8 cellular contexts compared by ENCODE assay signal in genomic region chr17:79789943-79790804, GRCh38. TPM values are rescaled to one million over a fixed set of nuclear protein-coding genes. Genes with fewer than 3 reads are reported as not detected.
DNase-seq lines count a peak whose midpoint lies in the region; ATAC-seq, FAIRE-seq and TF ChIP-seq lines count a peak whose summit lies in the region.

No MANE protein-coding gene starts in this region.

- DNase-seq in DMS53 (lab: John Stamatoyannopoulos, UW), result peak; percentile 63
- no peak for DNase-seq in DMS53 treated with DMSO at 0.1 percent for 48 hours (lab: John Stamatoyannopoulos, UW; ENCODE audit: unreplicated experiment)
- peak; percentile 79 for DNase-seq in Karpas-422
- DNase-seq in mammary epithelial cell, result no peak
- no peak for DNase-seq in HepG2 (ENCODE audit: low spot score)
- DNase-seq in upper lobe of right lung, result peak; percentile 79
- no peak for DNase-seq in NCI-H1694 (lab: John Stamatoyannopoulos, UW)

- TF ChIP-seq CTCF in mammary epithelial cell (conservative IDR thresholded peaks at IDR 0.05 in 1 of 2, IDR thresholded peaks at IDR 0.05 in 1 of 2; ENCODE audit: extremely low read depth in 1 of 2, insufficient read depth in 1 of 2, low read depth in 1 of 2, low read length in 2 of 2) (peak; percentile 31 to 62), HepG2 (CRISPR knock-in tag; IDR thresholded peaks at IDR 0.05) (peak; percentile 83), upper lobe of right lung (IDR thresholded peaks at IDR 0.05) (peak; percentile 80)

- no peak overlapping the region for H3K4me3 ChIP-seq in Karpas-422 (ENCODE audit: low read length)
- H3K4me3 ChIP-seq in mammary epithelial cell (replicated peaks in 1 of 3; ENCODE audit: insufficient read depth in 1 of 3, low read depth in 2 of 3, low read length in 3 of 3), result peak overlapping the region in 2 of 3 experiments; percentile 12 to 19
- H3K4me3 ChIP-seq in HepG2 (replicated peaks in 1 of 3; ENCODE audit: insufficient read depth in 1 of 3, low read depth in 2 of 3, low read length in 3 of 3), result peak overlapping the region; percentile 22 to 67 (median 48); a peak in 4 of 6 replicates
- H3K4me3 ChIP-seq in upper lobe of right lung, result no peak overlapping the region

- H3K27me3 ChIP-seq in Karpas-422 (ENCODE audit: low read length) (no peaks in the 10 kb centered on the region), mammary epithelial cell (ENCODE audit: insufficient read depth, low read length) (peaks cover 24% of the 10 kb centered on the region), HepG2 (ENCODE audit: control insufficient read depth in 1 of 2, insufficient read depth in 2 of 2, low read length in 2 of 2) (peaks cover 18 to 48% of the 10 kb centered on the region in 2 experiments), upper lobe of right lung (peaks cover 79% of the 10 kb centered on the region)

- TF ChIP-seq RAD21 in HepG2 (CRISPR knock-in tag; IDR thresholded peaks at IDR 0.05), result peak; percentile 98

- H4K20me1 ChIP-seq in Karpas-422 (ENCODE audit: insufficient read depth, low read depth, low read length) (peaks cover 9% of the 10 kb centered on the region), mammary epithelial cell (ENCODE audit: insufficient read depth, low read length) (no peaks in the 10 kb centered on the region), HepG2 (ENCODE audit: insufficient read depth, low read length) (peaks cover 5% of the 10 kb centered on the region; the same call in 1 of the 2 replicates)

- FAIRE-seq in HepG2 (lab: Jason Lieb, UNC), result no peak

- BruUV-seq in mammary epithelial cell (replicated peaks; lab: Mats Ljungman, UMichigan), result no TSS peak
- no TSS peak for BruUV-seq in HepG2 (replicated peaks; lab: Mats Ljungman, UMichigan)

- H2AFZ ChIP-seq in Karpas-422 (ENCODE audit: low read length) (no peak overlapping the region), mammary epithelial cell (ENCODE audit: low read depth, low read length) (peak overlapping the region; percentile 79), HepG2 (ENCODE audit: low read length) (no peak overlapping the region)

- POLR2A ChIA-PET in HepG2 (lab: Yijun Ruan, JAX), result interaction anchor here (0.9 to 2.0 kb wide), 6 partner anchors 42 to 203 kb away, joined by 3 to 7 read pairs (median 4); partner anchors contain the start of gene CBX4

- no peak overlapping the region for H3K9ac ChIP-seq in Karpas-422 (ENCODE audit: low read length)
- H3K9ac ChIP-seq in mammary epithelial cell (ENCODE audit: insufficient read depth, low read length), result no peak overlapping the region
- H3K9ac ChIP-seq in HepG2 (ENCODE audit: insufficient read depth, low read depth, low read length), result peak overlapping the region; percentile 37; the same call in 1 of the 2 replicates

- H3K79me2 ChIP-seq in Karpas-422 (ENCODE audit: low read length) (peaks cover 5% of the 10 kb centered on the region; the same call in 1 of the 2 replicates), mammary epithelial cell (ENCODE audit: insufficient read depth, low read length) (no peaks in the 10 kb centered on the region), HepG2 (ENCODE audit: insufficient read depth, low read length) (no peaks in the 10 kb centered on the region)

- WGBS in mammary epithelial cell (ENCODE audit: low coverage, missing lambda C conversion rate), result 11% methylated on average over 25 of the region's 74 CpGs
- WGBS in HepG2 (ENCODE audit: low lambda C conversion rate), result 24% methylated on average over 40 of the region's 74 CpGs

- H3K36me3 ChIP-seq in Karpas-422 (ENCODE audit: insufficient read depth, low read length) (peaks cover 10% of the 10 kb centered on the region; the same call in 1 of the 2 replicates), mammary epithelial cell (ENCODE audit: insufficient read depth, low read length) (no peaks in the 10 kb centered on the region), HepG2 (replicated peaks in 1 of 2; ENCODE audit: control insufficient read depth in 1 of 2, insufficient read depth in 2 of 2, low read length in 2 of 2) (peaks cover 6 to 8% of the 10 kb centered on the region in 2 experiments; a peak in 4 of 5 replicates), upper lobe of right lung (no peaks in the 10 kb centered on the region)

- in situ Hi-C loops in mammary epithelial cell (cut with MboI; ENCODE audit: low sequenced_read_pairs in 2 of 2), result no loop called here
- in situ Hi-C loops in HepG2 (cut with HindIII; ENCODE audit: extremely low pct_ligation_motif_present, low pct_unique_long_range_greater_than_20kb), result no loop called here

- H3K9me3 ChIP-seq in Karpas-422 (ENCODE audit: low read length) (no peaks in the 10 kb centered on the region), mammary epithelial cell (replicated peaks; ENCODE audit: insufficient read depth, low read length) (no peaks in the 10 kb centered on the region), HepG2 (ENCODE audit: low read length) (no peaks in the 10 kb centered on the region), upper lobe of right lung (no peaks in the 10 kb centered on the region)

- TF ChIP-seq POLR2A in HepG2 (IDR thresholded peaks at IDR 0.05; ENCODE audit: insufficient read depth in 1 of 2, low read depth in 2 of 2, low read length in 2 of 2), result no peak

- CTCF ChIA-PET in mammary epithelial cell (lab: Charles Lee; ENCODE audit: low non-redundant PET), result no interaction called here
- CTCF ChIA-PET in HepG2 (lab: Yijun Ruan, JAX; ENCODE audit: low intra/inter-chr PET ratio, low total read pairs), result interaction anchor here (1.0 to 2.4 kb wide), 5 partner anchors 21 to 180 kb away, joined by 3 to 14 read pairs (median 6); no protein-coding TSS in a partner anchor

- H3K4me1 ChIP-seq in Karpas-422 (ENCODE audit: low read length), result peaks cover 8% of the 10 kb centered on the region
- H3K4me1 ChIP-seq in mammary epithelial cell (ENCODE audit: insufficient read depth, low read length), result peaks cover 14% of the 10 kb centered on the region
- H3K4me1 ChIP-seq in HepG2 (ENCODE audit: insufficient read depth, low read length), result peaks cover 46% of the 10 kb centered on the region
- peaks cover 16% of the 10 kb centered on the region for H3K4me1 ChIP-seq in upper lobe of right lung

- dilution Hi-C loops in mammary epithelial cell (cut with HindIII; ENCODE audit: low sequenced_read_pairs), result no loop called here

- H3K4me2 ChIP-seq in Karpas-422 (ENCODE audit: low read depth, low read length, poor library complexity, severe bottlenecking) (no peak overlapping the region), mammary epithelial cell (ENCODE audit: insufficient read depth, low read depth, low read length) (peak overlapping the region; percentile 76), HepG2 (ENCODE audit: low read depth, low read length) (peak overlapping the region; percentile 72)

- H3K27ac ChIP-seq in Karpas-422 (ENCODE audit: low read length) (no peak overlapping the region), mammary epithelial cell (ENCODE audit: insufficient read depth, low read depth, low read length) (no peak overlapping the region), HepG2 (ENCODE audit: extremely low read length, insufficient read depth, low read length) (no peak overlapping the region), upper lobe of right lung (no peak overlapping the region)

- H3K9me2 ChIP-seq in Karpas-422 (replicated peaks; ENCODE audit: insufficient read depth, low read length), result no peaks in the 10 kb centered on the region

- no peak for TF ChIP-seq EP300 in HepG2 (IDR thresholded peaks at IDR 0.05; ENCODE audit: low read depth in 2 of 2, low read length in 2 of 2)
- no peak for TF ChIP-seq EP300 in HepG2 (CRISPR knock-in tag; IDR thresholded peaks at IDR 0.05; ENCODE audit: borderline replicate concordance)

- intact Hi-C loops in mammary epithelial cell (cut with micrococcal nuclease) (loop anchor here (1.0 kb wide), 2 partner anchors 126 to 201 kb away; no protein-coding TSS in a partner anchor), HepG2 (cut with micrococcal nuclease; ENCODE audit: unreplicated experiment) (loop anchor here (5.0 kb wide), 1 partner anchor 182 kb away; no protein-coding TSS in a partner anchor), upper lobe of right lung (cut with DNase I) (loop anchor here (10.0 kb wide), 2 partner anchors 125 to 185 kb away; no protein-coding TSS in a partner anchor)

- ATAC-seq in HepG2 (peak; percentile 76), upper lobe of right lung (peak; percentile 85), HG02678 (IDR thresholded peaks at IDR 0.05; ENCODE audit: unreplicated experiment) (no peak)

RNA-seq across cellular contexts. Expression of gene CBX8, which starts 6.7 kb away (rescaled TPM):
- total RNA-seq in Karpas-422 (2014; rRNA removed; shearing (Covaris generic); ENCODE audit: low replicate concordance), result 8.0 and 26.4 TPM in 2 replicates
- total RNA-seq in mammary epithelial cell (1 to 10 TPM; 4.5 to 5.4 TPM), HepG2 (2016; rRNA removed; fragmentation: Illumina TruSeq; extraction: Trizol) (12.0 and 12.6 TPM in 2 replicates), upper lobe of right lung (4.9 TPM)
- polyA plus RNA-seq in mammary epithelial cell (0.34 TPM), HepG2 (2011; rRNA removed) (0.34 and 0.76 TPM in 2 replicates)
- not detected for polyA minus RNA-seq in mammary epithelial cell
- 1.3 and 2.4 TPM in 2 replicates for total RNA-seq in HepG2 (2016; cell fraction: cytosol; rRNA removed; fragmentation: Illumina TruSeq; extraction: Trizol; ENCODE audit: low read depth)
- 12.8 and 13.5 TPM in 2 replicates for total RNA-seq in HepG2 (2016; cell fraction: insoluble cytoplasmic fraction; rRNA removed; fragmentation: Illumina TruSeq; extraction: Trizol)
- 4.8 and 5.6 TPM in 2 replicates for total RNA-seq in HepG2 (2016; cell fraction: membrane; rRNA removed; fragmentation: Illumina TruSeq; extraction: Trizol)
- total RNA-seq in HepG2 (2016; cell fraction: nucleus; rRNA removed; fragmentation: Illumina TruSeq; extraction: Trizol), result 5.7 and 8.6 TPM in 2 replicates
- 0.72 and 0.99 TPM in 2 replicates for polyA plus RNA-seq in HepG2 (2011; cell fraction: cytosol; rRNA removed)
- polyA plus RNA-seq in HepG2 (2011; cell fraction: nucleus; rRNA removed), result 3.4 and 5.0 TPM in 2 replicates
- 7.4 and 7.7 TPM in 2 replicates for polyA plus RNA-seq in HepG2 (2012)
- 0.54 and 0.80 TPM in 2 replicates for polyA plus RNA-seq in HepG2 (2016; cell fraction: cytosol; fragmentation: Illumina TruSeq; extraction: Trizol; ENCODE audit: low read depth)
- polyA plus RNA-seq in HepG2 (2016; cell fraction: insoluble cytoplasmic fraction; fragmentation: Illumina TruSeq; extraction: Trizol; ENCODE audit: low read depth), result 10.9 and 11.0 TPM in 2 replicates
- 1.4 TPM in 2 replicates for polyA plus RNA-seq in HepG2 (2016; cell fraction: membrane; fragmentation: Illumina TruSeq; extraction: Trizol; ENCODE audit: low read depth)
- 15.7 and 18.7 TPM in 2 replicates for polyA plus RNA-seq in HepG2 (2016; cell fraction: nucleus; fragmentation: Illumina TruSeq; extraction: Trizol; ENCODE audit: insufficient read depth, low read depth)
- 1.2 and 1.6 TPM in 2 replicates for polyA minus RNA-seq in HepG2 (2011; rRNA and poly(A)+ RNA removed; ENCODE audit: low replicate concordance)
- polyA minus RNA-seq in HepG2 (2011; cell fraction: cytosol; rRNA and poly(A)+ RNA removed), result 1.8 and 1.9 TPM in 2 replicates
- polyA minus RNA-seq in HepG2 (2011; cell fraction: nucleus; rRNA and poly(A)+ RNA removed), result 0.77 and 0.87 TPM in 2 replicates

RNA-seq across cellular contexts. Expression of gene CBX2, which starts 12.2 kb away (rescaled TPM):
- 4.8 and 8.4 TPM in 2 replicates for total RNA-seq in Karpas-422 (2014; rRNA removed; shearing (Covaris generic); ENCODE audit: low replicate concordance)
- total RNA-seq in mammary epithelial cell (1 to 10 TPM in 1 of 2 donors, under 1 TPM in 1; 0.67 to 3.8 TPM), HepG2 (2016; rRNA removed; fragmentation: Illumina TruSeq; extraction: Trizol) (13.0 and 14.5 TPM in 2 replicates), upper lobe of right lung (3.4 TPM)
- polyA plus RNA-seq in mammary epithelial cell (3.6 TPM), HepG2 (2011; rRNA removed) (31.1 and 40.2 TPM in 2 replicates)
- polyA minus RNA-seq in mammary epithelial cell, result 1.4 TPM
- total RNA-seq in HepG2 (2016; cell fraction: cytosol; rRNA removed; fragmentation: Illumina TruSeq; extraction: Trizol; ENCODE audit: low read depth), result 6.8 and 7.5 TPM in 2 replicates
- total RNA-seq in HepG2 (2016; cell fraction: insoluble cytoplasmic fraction; rRNA removed; fragmentation: Illumina TruSeq; extraction: Trizol), result 11.8 and 15.7 TPM in 2 replicates
- 9.1 and 10.9 TPM in 2 replicates for total RNA-seq in HepG2 (2016; cell fraction: membrane; rRNA removed; fragmentation: Illumina TruSeq; extraction: Trizol)
- total RNA-seq in HepG2 (2016; cell fraction: nucleus; rRNA removed; fragmentation: Illumina TruSeq; extraction: Trizol), result 11.8 and 14.3 TPM in 2 replicates
- 25.9 and 34.2 TPM in 2 replicates for polyA plus RNA-seq in HepG2 (2011; cell fraction: cytosol; rRNA removed)
- 90.7 and 95.7 TPM in 2 replicates for polyA plus RNA-seq in HepG2 (2011; cell fraction: nucleus; rRNA removed)
- 41.2 and 46.2 TPM in 2 replicates for polyA plus RNA-seq in HepG2 (2012)
- polyA plus RNA-seq in HepG2 (2016; cell fraction: cytosol; fragmentation: Illumina TruSeq; extraction: Trizol; ENCODE audit: low read depth), result 4.2 and 5.6 TPM in 2 replicates
- polyA plus RNA-seq in HepG2 (2016; cell fraction: insoluble cytoplasmic fraction; fragmentation: Illumina TruSeq; extraction: Trizol; ENCODE audit: low read depth), result 9.1 and 12.0 TPM in 2 replicates
- 3.9 and 6.0 TPM in 2 replicates for polyA plus RNA-seq in HepG2 (2016; cell fraction: membrane; fragmentation: Illumina TruSeq; extraction: Trizol; ENCODE audit: low read depth)
- polyA plus RNA-seq in HepG2 (2016; cell fraction: nucleus; fragmentation: Illumina TruSeq; extraction: Trizol; ENCODE audit: insufficient read depth, low read depth), result 18.6 and 21.1 TPM in 2 replicates
- 42.9 and 69.2 TPM in 2 replicates for polyA minus RNA-seq in HepG2 (2011; rRNA and poly(A)+ RNA removed; ENCODE audit: low replicate concordance)
- polyA minus RNA-seq in HepG2 (2011; cell fraction: cytosol; rRNA and poly(A)+ RNA removed), result 31.2 and 31.6 TPM in 2 replicates
- polyA minus RNA-seq in HepG2 (2011; cell fraction: nucleus; rRNA and poly(A)+ RNA removed), result 17.8 and 22.4 TPM in 2 replicates

RNA-seq across cellular contexts. Expression of gene CBX4, which starts 49.1 kb away (rescaled TPM):
- 33.3 and 86.5 TPM in 2 replicates for total RNA-seq in Karpas-422 (2014; rRNA removed; shearing (Covaris generic); ENCODE audit: low replicate concordance)
- total RNA-seq in mammary epithelial cell (10 to 100 TPM; 28.5 to 34.7 TPM), HepG2 (2016; rRNA removed; fragmentation: Illumina TruSeq; extraction: Trizol) (17.1 and 25.8 TPM in 2 replicates), upper lobe of right lung (20.2 TPM)
- polyA plus RNA-seq in mammary epithelial cell (11.2 TPM), HepG2 (2011; rRNA removed) (50.8 and 61.1 TPM in 2 replicates)
- 2.2 TPM for polyA minus RNA-seq in mammary epithelial cell
- total RNA-seq in HepG2 (2016; cell fraction: cytosol; rRNA removed; fragmentation: Illumina TruSeq; extraction: Trizol; ENCODE audit: low read depth), result 4.7 and 4.8 TPM in 2 replicates
- total RNA-seq in HepG2 (2016; cell fraction: insoluble cytoplasmic fraction; rRNA removed; fragmentation: Illumina TruSeq; extraction: Trizol), result 17.7 and 25.2 TPM in 2 replicates
- total RNA-seq in HepG2 (2016; cell fraction: membrane; rRNA removed; fragmentation: Illumina TruSeq; extraction: Trizol), result 13.9 and 15.1 TPM in 2 replicates
- total RNA-seq in HepG2 (2016; cell fraction: nucleus; rRNA removed; fragmentation: Illumina TruSeq; extraction: Trizol), result 18.5 and 22.8 TPM in 2 replicates
- polyA plus RNA-seq in HepG2 (2011; cell fraction: cytosol; rRNA removed), result 31.1 and 45.6 TPM in 2 replicates
- polyA plus RNA-seq in HepG2 (2011; cell fraction: nucleus; rRNA removed), result 117 and 122 TPM in 2 replicates
- polyA plus RNA-seq in HepG2 (2012), result 27.9 and 32.4 TPM in 2 replicates
- polyA plus RNA-seq in HepG2 (2016; cell fraction: cytosol; fragmentation: Illumina TruSeq; extraction: Trizol; ENCODE audit: low read depth), result 3.7 and 4.2 TPM in 2 replicates
- polyA plus RNA-seq in HepG2 (2016; cell fraction: insoluble cytoplasmic fraction; fragmentation: Illumina TruSeq; extraction: Trizol; ENCODE audit: low read depth), result 29.4 and 33.0 TPM in 2 replicates
- polyA plus RNA-seq in HepG2 (2016; cell fraction: membrane; fragmentation: Illumina TruSeq; extraction: Trizol; ENCODE audit: low read depth), result 11.7 and 12.5 TPM in 2 replicates
- 60.4 and 60.8 TPM in 2 replicates for polyA plus RNA-seq in HepG2 (2016; cell fraction: nucleus; fragmentation: Illumina TruSeq; extraction: Trizol; ENCODE audit: insufficient read depth, low read depth)
- 17.1 and 51.0 TPM in 2 replicates for polyA minus RNA-seq in HepG2 (2011; rRNA and poly(A)+ RNA removed; ENCODE audit: low replicate concordance)
- polyA minus RNA-seq in HepG2 (2011; cell fraction: cytosol; rRNA and poly(A)+ RNA removed), result 33.1 and 38.6 TPM in 2 replicates
- 17.8 and 25.2 TPM in 2 replicates for polyA minus RNA-seq in HepG2 (2011; cell fraction: nucleus; rRNA and poly(A)+ RNA removed)

RNA-seq across cellular contexts. Expression of gene ENPP7, which starts 59.4 kb away (rescaled TPM):
- total RNA-seq in Karpas-422 (2014; rRNA removed; shearing (Covaris generic); ENCODE audit: low replicate concordance), result 0.07 TPM in 1 of 2 replicates, not detected in the other
- not detected for total RNA-seq in mammary epithelial cell
- not detected for polyA plus RNA-seq in mammary epithelial cell
- not detected for polyA minus RNA-seq in mammary epithelial cell
- total RNA-seq in HepG2 (2016; rRNA removed; fragmentation: Illumina TruSeq; extraction: Trizol), result 0.76 and 2.2 TPM in 2 replicates
- total RNA-seq in HepG2 (2016; cell fraction: cytosol; rRNA removed; fragmentation: Illumina TruSeq; extraction: Trizol; ENCODE audit: low read depth), result 0.30 TPM in 1 of 2 replicates, not detected in the other
- total RNA-seq in HepG2 (2016; cell fraction: insoluble cytoplasmic fraction; rRNA removed; fragmentation: Illumina TruSeq; extraction: Trizol), result 0.54 and 2.3 TPM in 2 replicates
- 0.28 and 0.41 TPM in 2 replicates for total RNA-seq in HepG2 (2016; cell fraction: membrane; rRNA removed; fragmentation: Illumina TruSeq; extraction: Trizol)
- total RNA-seq in HepG2 (2016; cell fraction: nucleus; rRNA removed; fragmentation: Illumina TruSeq; extraction: Trizol), result 3.2 and 3.4 TPM in 2 replicates
- 1.1 and 2.2 TPM in 2 replicates for polyA plus RNA-seq in HepG2 (2011; rRNA removed)
- polyA plus RNA-seq in HepG2 (2011; cell fraction: cytosol; rRNA removed), result 1.2 and 1.3 TPM in 2 replicates
- 5.5 and 5.6 TPM in 2 replicates for polyA plus RNA-seq in HepG2 (2011; cell fraction: nucleus; rRNA removed)
- polyA plus RNA-seq in HepG2 (2012), result 1.7 and 2.5 TPM in 2 replicates
- 0.20 and 0.24 TPM in 2 replicates for polyA plus RNA-seq in HepG2 (2016; cell fraction: cytosol; fragmentation: Illumina TruSeq; extraction: Trizol; ENCODE audit: low read depth)
- 0.19 and 0.36 TPM in 2 replicates for polyA plus RNA-seq in HepG2 (2016; cell fraction: insoluble cytoplasmic fraction; fragmentation: Illumina TruSeq; extraction: Trizol; ENCODE audit: low read depth)
- 0.15 and 0.29 TPM in 2 replicates for polyA plus RNA-seq in HepG2 (2016; cell fraction: membrane; fragmentation: Illumina TruSeq; extraction: Trizol; ENCODE audit: low read depth)
- 1.4 and 2.3 TPM in 2 replicates for polyA plus RNA-seq in HepG2 (2016; cell fraction: nucleus; fragmentation: Illumina TruSeq; extraction: Trizol; ENCODE audit: insufficient read depth, low read depth)
- 6.6 TPM in 1 of 2 replicates, not detected in the other for polyA minus RNA-seq in HepG2 (2011; rRNA and poly(A)+ RNA removed; ENCODE audit: low replicate concordance)
- 0.79 and 1.1 TPM in 2 replicates for polyA minus RNA-seq in HepG2 (2011; cell fraction: cytosol; rRNA and poly(A)+ RNA removed)
- 10.6 and 12.7 TPM in 2 replicates for polyA minus RNA-seq in HepG2 (2011; cell fraction: nucleus; rRNA and poly(A)+ RNA removed)
- total RNA-seq in upper lobe of right lung, result not detected

Comparison
In these comparisons a context has a peak if more than half of its experiments do, and no peak if none do; other contexts are left out.
1. DNase-seq: peak in DMS53 (single experiment), Karpas-422 (single experiment) and upper lobe of right lung (single experiment); none in DMS53 treated with DMSO at 0.1 percent for 48 hours (single experiment), mammary epithelial cell (single experiment), HepG2 (single experiment) and NCI-H1694 (single experiment).
2. H3K4me3 ChIP-seq: peak in mammary epithelial cell (2 of 3) and HepG2 (3 of 3); none in Karpas-422 (single experiment) and upper lobe of right lung (single experiment).
3. Peak in every context shown above with its lines, with median percentiles within 50 percentile points of each other: CTCF ChIP-seq.